ENCODE assay signal across 12 cellular contexts in the genomic region with DNA sequence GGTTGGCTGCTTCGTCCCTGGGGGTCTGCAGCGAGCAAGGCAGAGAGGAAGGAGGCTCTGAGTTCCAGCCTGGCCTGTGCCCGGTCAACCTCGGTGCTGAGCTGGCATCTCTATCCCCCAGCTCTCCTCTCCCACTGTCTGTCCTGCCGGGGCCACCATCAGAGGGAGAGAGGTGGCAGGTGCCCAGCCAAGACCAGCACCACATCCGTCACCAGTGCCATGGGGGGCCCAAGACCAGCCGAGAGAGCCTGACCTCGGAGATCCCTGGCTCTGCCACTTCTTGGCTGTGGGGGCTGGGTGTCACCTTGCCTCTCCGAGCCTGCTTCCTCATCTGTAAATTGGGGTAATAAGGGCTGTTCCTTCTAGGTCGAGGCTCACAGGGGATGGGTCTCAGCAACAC. TPM values are rescaled to one million over a fixed set of nuclear protein-coding genes. Genes with fewer than 3 reads are reported as not detected.
A peak's percentile ranks its signal among the peaks of the same experiment; 100 is the strongest.
DNase-seq lines count a peak whose midpoint lies in the region; ATAC-seq, FAIRE-seq and TF ChIP-seq lines count a peak whose summit lies in the region.
"Had no signal": no experiment of that assay in that cellular context is flagged by ENCODE, and none has a peak within 500 bp of the region (broad histone marks: within the 10 kb centered on the region; RNA-seq: fewer than 3 reads in every experiment).

No MANE protein-coding gene starts in this region.

- no peak overlapping the region for H2BK120ac ChIP-seq in trophoblast cell (ENCODE audit: insufficient read depth, low read length, poor library complexity)

- H3K27ac ChIP-seq in parathyroid adenoma (peak overlapping the region; percentile 42), RWPE1 (no peak overlapping the region), trophoblast cell (ENCODE audit: low read depth, low read length) (no peak overlapping the region)
- H3K27ac ChIP-seq in CD4-positive, alpha-beta T cell (ENCODE audit: low read depth, low read length), result no peak overlapping the region
- H3K27ac ChIP-seq: GM23248 had no signal

- H2AK5ac ChIP-seq in trophoblast cell (ENCODE audit: low read length), result no peak overlapping the region

- H3K27me3 Mint-ChIP-seq in central memory CD8-positive, alpha-beta T cell, result no peaks in the 10 kb centered on the region
- no peaks in the 10 kb centered on the region for H3K27me3 Mint-ChIP-seq in CD4-positive, alpha-beta T cell

- H3K27ac Mint-ChIP-seq in central memory CD8-positive, alpha-beta T cell (ENCODE audit: low read depth), result no peak overlapping the region
- no peak overlapping the region for H3K27ac Mint-ChIP-seq in CD4-positive, alpha-beta T cell

- peaks cover 19% of the 10 kb centered on the region for H3K36me3 Mint-ChIP-seq in central memory CD8-positive, alpha-beta T cell (ENCODE audit: insufficient read depth)
- no peaks in the 10 kb centered on the region for H3K36me3 Mint-ChIP-seq in CD4-positive, alpha-beta T cell (ENCODE audit: low read depth)

- H3K14ac ChIP-seq in trophoblast cell (ENCODE audit: low read length), result no peak overlapping the region

- H3K4me1 ChIP-seq in parathyroid adenoma, result peaks cover 7% of the 10 kb centered on the region
- H3K4me1 ChIP-seq in trophoblast cell (ENCODE audit: control insufficient read depth in 1 of 2, insufficient read depth in 2 of 2, low read length in 2 of 2), result no peaks in the 10 kb centered on the region

- POLR2A ChIA-PET in CD4-positive, alpha-beta T cell (lab: Charles Lee), result interaction anchor here (0.6 to 3.0 kb wide), 6 partner anchors 23 to 300 kb away, joined by 3 to 13 read pairs (median 4); partner anchors contain the start of genes ATP2A3, CAMKK1 and NCBP3
- POLR2A ChIA-PET in RWPE1 (lab: Yijun Ruan, JAX; ENCODE audit: low non-redundant PET), result no interaction called here

- H2BK5ac ChIP-seq in trophoblast cell (ENCODE audit: low read depth, low read length, poor library complexity), result no peak overlapping the region

- no peak for ATAC-seq in central memory CD8-positive, alpha-beta T cell (replicated peaks; ENCODE audit: extremely low read depth, poor library complexity, severe bottlenecking)
- no peak for ATAC-seq in CD4-positive, alpha-beta T cell (ENCODE audit: poor library complexity)

- H3K9me3 ChIP-seq in parathyroid adenoma (ENCODE audit: control insufficient read depth, low read length) (no peaks in the 10 kb centered on the region), trophoblast cell (ENCODE audit: insufficient read depth, low read depth, low read length) (no peaks in the 10 kb centered on the region)
- no peaks in the 10 kb centered on the region for H3K9me3 ChIP-seq in CD4-positive, alpha-beta T cell (ENCODE audit: control insufficient read depth, low read length)

- H3K4ac ChIP-seq in trophoblast cell (ENCODE audit: low read depth, low read length), result no peak overlapping the region

- H4K8ac ChIP-seq in trophoblast cell (ENCODE audit: low read depth, low read length), result no peak overlapping the region

- peak overlapping the region; percentile 75 for H3K4me3 ChIP-seq in NB4 (ENCODE audit: low read depth, low read length)
- H3K4me3 ChIP-seq in parathyroid adenoma (ENCODE audit: low read depth, low read length), result no peak overlapping the region
- no peak overlapping the region for H3K4me3 ChIP-seq in trophoblast cell (ENCODE audit: low read depth, low read length)
- H3K4me3 ChIP-seq: GM23248, lung had no signal

- CTCF ChIA-PET in CD4-positive, alpha-beta T cell (lab: Charles Lee), result no interaction called here
- CTCF ChIA-PET in RWPE1 (lab: Yijun Ruan, JAX), result interaction anchor here (0.9 kb wide), 1 partner anchor 333 kb away, joined by 4 read pairs; no protein-coding TSS in a partner anchor

- TF ChIP-seq CTCF in NB4 (IDR thresholded peaks at IDR 0.05; ENCODE audit: low read depth, low read length) (no peak), parathyroid adenoma (IDR thresholded peaks at IDR 0.05) (no peak), RWPE1 (conservative IDR thresholded peaks at IDR 0.05; ENCODE audit: low read depth) (no peak)
- TF ChIP-seq CTCF in CD4-positive, alpha-beta T cell (IDR thresholded peaks at IDR 0.05), result no peak

- H3K27me3 ChIP-seq in parathyroid adenoma (ENCODE audit: control insufficient read depth, insufficient read depth, low read length), result no peaks in the 10 kb centered on the region
- no peaks in the 10 kb centered on the region for H3K27me3 ChIP-seq in CD4-positive, alpha-beta T cell (ENCODE audit: control insufficient read depth, insufficient read depth, low read length)
- no peaks in the 10 kb centered on the region for H3K27me3 ChIP-seq in trophoblast cell (ENCODE audit: insufficient read depth, low read length)

- no peak overlapping the region for H4K12ac ChIP-seq in trophoblast cell (ENCODE audit: low read depth, low read length)

- peak overlapping the region; percentile 16 for H3K4me3 Mint-ChIP-seq in central memory CD8-positive, alpha-beta T cell
- no peak overlapping the region for H3K4me3 Mint-ChIP-seq in CD4-positive, alpha-beta T cell

- no peak overlapping the region for H2AFZ ChIP-seq in parathyroid adenoma
- no peak overlapping the region for H2AFZ ChIP-seq in trophoblast cell (ENCODE audit: insufficient read depth, low read length, poor library complexity)
- H2AFZ ChIP-seq: GM23248 had no signal

- DNase-seq in GM18507 (ENCODE audit: extremely low spot score, insufficient read length, low read depth), result no peak
- DNase-seq in NB4 (ENCODE audit: low read depth), result peak; percentile 72
- DNase-seq in central memory CD8-positive, alpha-beta T cell (ENCODE audit: low spot score in 2 of 2), result no peak
- DNase-seq in H54 (ENCODE audit: insufficient read length, low spot score), result no peak
- DNase-seq in CD4-positive, alpha-beta T cell, result no peak
- no peak for DNase-seq in RWPE1 (ENCODE audit: low spot score)
- no peak for DNase-seq in trophoblast cell
- DNase-seq: GM23248, NCI-H187 treated with DMSO at 0.1 percent for 48 hours had no signal

- no peak overlapping the region for H4K91ac ChIP-seq in trophoblast cell (ENCODE audit: low read depth, low read length)

- H3K18ac ChIP-seq in trophoblast cell (ENCODE audit: low read length), result no peak overlapping the region

- no peak overlapping the region for H3K9ac ChIP-seq in parathyroid adenoma
- no peak overlapping the region for H3K9ac ChIP-seq in trophoblast cell (ENCODE audit: low read length)
- H3K9ac ChIP-seq: GM23248 had no signal

- no peak overlapping the region for H3K23ac ChIP-seq in trophoblast cell (ENCODE audit: low read length)

- H3K79me1 ChIP-seq in trophoblast cell (ENCODE audit: low read length), result no peaks in the 10 kb centered on the region

- H3K4me1 Mint-ChIP-seq in central memory CD8-positive, alpha-beta T cell, result peaks cover 40% of the 10 kb centered on the region
- peaks cover 35% of the 10 kb centered on the region for H3K4me1 Mint-ChIP-seq in CD4-positive, alpha-beta T cell (ENCODE audit: low read depth)

- intact Hi-C loops in CD4-positive, alpha-beta T cell (cut with DNase I, micrococcal nuclease), result no loop called here

- FAIRE-seq in GM18507 (lab: Jason Lieb, UNC), result peak; percentile 35
- FAIRE-seq in H54 (lab: Jason Lieb, UNC), result no peak
- FAIRE-seq: frontal cortex had no signal

- no peaks in the 10 kb centered on the region for H3K79me2 ChIP-seq in parathyroid adenoma
- H3K79me2 ChIP-seq in trophoblast cell (ENCODE audit: control insufficient read depth, insufficient read depth, low read length, poor library complexity), result no peaks in the 10 kb centered on the region

- no peak overlapping the region for H3K4me2 ChIP-seq in parathyroid adenoma (ENCODE audit: low read length)
- no peak overlapping the region for H3K4me2 ChIP-seq in trophoblast cell (ENCODE audit: low read length)

- H3K9me3 Mint-ChIP-seq in central memory CD8-positive, alpha-beta T cell, result no peaks in the 10 kb centered on the region
- no peaks in the 10 kb centered on the region for H3K9me3 Mint-ChIP-seq in CD4-positive, alpha-beta T cell

- WGBS in trophoblast cell (ENCODE audit: extremely low coverage, insufficient coverage, insufficient read length), result no CpG with 5 or more reads among the region's 10 CpGs

- no peaks in the 10 kb centered on the region for H3K36me3 ChIP-seq in parathyroid adenoma (ENCODE audit: control insufficient read depth, insufficient read depth, low read length)
- no peaks in the 10 kb centered on the region for H3K36me3 ChIP-seq in trophoblast cell (ENCODE audit: control insufficient read depth in 1 of 2, insufficient read depth in 2 of 2, low read length in 2 of 2)

- H2BK12ac ChIP-seq in trophoblast cell (ENCODE audit: low read length), result no peak overlapping the region

- no peak for TF ChIP-seq POLR2A in NB4 (IDR thresholded peaks at IDR 0.05; ENCODE audit: extremely low read depth, insufficient read length)
- TF ChIP-seq POLR2A in H54 (IDR thresholded peaks at IDR 0.05; ENCODE audit: low read depth, low read length), result no peak

RNA-seq across cellular contexts. Expression of gene P2RX1, which starts 0.6 kb away (rescaled TPM):
- 1 to 10 TPM in 1 of 2 experiments, under 1 TPM in 1; 0.34 to 1.0 TPM for total RNA-seq in CD4-positive, alpha-beta T cell
- not detected in 2 replicates for polyA plus RNA-seq in trophoblast cell (2013)
- total RNA-seq: frontal cortex, GM23248 had no signal
- polyA plus RNA-seq: GM23248 had no signal

RNA-seq across cellular contexts. Expression of gene CAMKK1, which starts 24.0 kb away (rescaled TPM):
- total RNA-seq in CD4-positive, alpha-beta T cell, result 1 to 10 TPM; 4.8 to 4.9 TPM
- polyA plus RNA-seq in trophoblast cell (2013), result 0.82 and 0.90 TPM in 2 replicates

RNA-seq across cellular contexts. Expression of gene ATP2A3, which starts 47.4 kb away (rescaled TPM):
- total RNA-seq in CD4-positive, alpha-beta T cell, result 100 to 1,000 TPM; 197 to 199 TPM
- 4.2 and 4.5 TPM in 2 replicates for polyA plus RNA-seq in trophoblast cell (2013)
